ENCODE assay signal across 22 cellular contexts in the genomic region with DNA sequence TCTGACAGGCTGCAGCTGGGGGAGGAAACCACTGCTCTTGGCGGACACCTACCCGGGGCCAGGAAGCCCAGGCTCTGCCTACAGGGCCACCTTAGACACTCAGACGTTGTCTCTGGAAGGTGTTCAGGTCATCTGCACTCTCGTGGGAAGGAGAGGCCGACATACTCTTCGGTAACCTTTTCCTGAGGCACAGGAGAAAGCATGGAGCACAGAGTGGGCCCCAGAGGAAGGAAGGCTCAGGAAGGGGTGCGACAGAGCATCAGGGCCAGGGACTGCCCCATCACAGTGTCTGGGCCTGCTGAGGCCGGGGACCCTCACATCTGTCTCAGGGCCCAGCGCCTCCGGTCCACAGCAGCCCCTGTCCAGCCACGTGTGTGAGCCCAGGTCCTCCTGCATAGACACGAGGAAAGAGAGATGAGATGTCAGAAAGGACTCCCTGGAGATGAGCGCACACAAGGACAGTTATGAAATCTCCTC. TPM values are rescaled to one million over a fixed set of nuclear protein-coding genes. Genes with fewer than 3 reads are reported as not detected.
DNase-seq lines count a peak whose midpoint lies in the region; ATAC-seq, FAIRE-seq and TF ChIP-seq lines count a peak whose summit lies in the region.
"Had no signal": no experiment of that assay in that cellular context is flagged by ENCODE, and none has a peak within 500 bp of the region (broad histone marks: within the 10 kb centered on the region; RNA-seq: fewer than 3 reads in every experiment).

No MANE protein-coding gene starts in this region.

- 54 to 65% methylated on average over 13 of the region's 13 CpGs for WGBS in heart right ventricle, 2 donors
- WGBS in HepG2 (ENCODE audit: low lambda C conversion rate): 23% methylated on average over 10 of the region's 13 CpGs
- 84 to 86% methylated on average over 13 of the region's 13 CpGs for WGBS in sigmoid colon, 2 donors

- no TSS peak for BruUV-seq in HepG2 (replicated peaks; lab: Mats Ljungman, UMichigan)

- TF ChIP-seq CTCF in heart right ventricle (IDR thresholded peaks at IDR 0.05) (no peak), HepG2 (CRISPR knock-in tag; IDR thresholded peaks at IDR 0.05) (no peak), sigmoid colon (IDR thresholded peaks at IDR 0.05) (no peak)

- H3K4me3 ChIP-seq in heart right ventricle (peak overlapping the region in 1 of 10 donors; percentile 6), HepG2 (replicated peaks in 1 of 3; ENCODE audit: insufficient read depth in 1 of 3, low read depth in 2 of 3, low read length in 3 of 3) (no peak overlapping the region), sigmoid colon (no peak overlapping the region)
- H3K4me3 ChIP-seq: A549, neural progenitor cell had no signal

- TF ChIP-seq EP300 in HepG2 (IDR thresholded peaks at IDR 0.05; ENCODE audit: low read depth in 2 of 2, low read length in 2 of 2): no peak
- no peak for TF ChIP-seq EP300 in HepG2 (CRISPR knock-in tag; IDR thresholded peaks at IDR 0.05; ENCODE audit: borderline replicate concordance)
- TF ChIP-seq EP300 in sigmoid colon (IDR thresholded peaks at IDR 0.05): no peak

- peak in 4 of 8 donors; percentile 4 to 16 (median 6) for ATAC-seq in heart right ventricle
- ATAC-seq in Right ventricle myocardium inferior: no peak
- ATAC-seq in HepG2: no peak
- ATAC-seq: A549, esophagus mucosa had no signal

- POLR2A ChIA-PET in HepG2 (lab: Yijun Ruan, JAX): no interaction called here

- H3K79me2 ChIP-seq in HepG2 (ENCODE audit: insufficient read depth, low read length): no peaks in the 10 kb centered on the region

- no peaks in the 10 kb centered on the region for H4K20me1 ChIP-seq in HepG2 (ENCODE audit: insufficient read depth, low read length)

- DNase-seq in heart right ventricle (no peak), Right ventricle myocardium inferior (ENCODE audit: missing footprints) (no peak), HepG2 (ENCODE audit: low spot score) (no peak), sigmoid colon (no peak), inferior parietal cortex (ENCODE audit: extremely low spot score) (no peak), cerebellar cortex (ENCODE audit: low spot score) (no peak)
- no peak for DNase-seq in stimulated activated CD4-positive, alpha-beta T cell treated with anti-CD3 and anti-CD28 coated beads, Interleukin-2, amount 100 ng/mL, for 24 hours
- DNase-seq in stimulated activated naive CD4-positive, alpha-beta T cell (lab: John Stamatoyannopoulos, UW): no peak
- DNase-seq: activated CD4-positive, alpha-beta T cell treated with anti-CD3 and anti-CD28 coated beads, Interleukin-2, amount 50 U/mL, for 4 hours; activated T-cell treated with anti-CD3 and anti-CD28 coated beads, Interleukin-2, amount 50 U/mL, for 24 hours; H9; mesendoderm; NCI-H1930; NCI-H510A; SHP77 treated with DMSO at 0.1 percent for 48 hours; stimulated activated CD4-positive, alpha-beta T cell treated with anti-CD3 and anti-CD28 coated beads, Interleukin-2, amount 100 ng/mL, for 48 hours; substantia nigra had no signal

- TF ChIP-seq POLR2A in HepG2 (IDR thresholded peaks at IDR 0.05; ENCODE audit: insufficient read depth in 1 of 2, low read depth in 2 of 2, low read length in 2 of 2): no peak
- no peak for TF ChIP-seq POLR2A in sigmoid colon (IDR thresholded peaks at IDR 0.05)

- H3K27me3 ChIP-seq in heart right ventricle (no peaks in the 10 kb centered on the region), HepG2 (ENCODE audit: control insufficient read depth in 1 of 2, insufficient read depth in 2 of 2, low read length in 2 of 2) (peaks cover 4 to 56% of the 10 kb centered on the region in 2 experiments; a peak in 4 of 5 replicates), sigmoid colon (no peaks in the 10 kb centered on the region)
- H3K27me3 ChIP-seq: neural progenitor cell had no signal

- intact Hi-C loops in heart right ventricle (cut with DNase I) (no loop called here), Right ventricle myocardium inferior (cut with DNase I) (no loop called here), HepG2 (cut with micrococcal nuclease; ENCODE audit: unreplicated experiment) (no loop called here), sigmoid colon (cut with DNase I) (no loop called here)

- H3K4me1 ChIP-seq in heart right ventricle (peaks cover 17 to 81% (median 60%) of the 10 kb centered on the region in 9 donors), HepG2 (ENCODE audit: insufficient read depth, low read length) (no peaks in the 10 kb centered on the region), sigmoid colon (peaks cover 0 to 59% (median 40%) of the 10 kb centered on the region in 4 donors)
- H3K4me1 ChIP-seq: A549, neural progenitor cell had no signal

- CTCF ChIA-PET in HepG2 (lab: Yijun Ruan, JAX; ENCODE audit: low intra/inter-chr PET ratio, low total read pairs): no interaction called here

- TF ChIP-seq RAD21 in HepG2 (CRISPR knock-in tag; IDR thresholded peaks at IDR 0.05): no peak

- H3K9me3 ChIP-seq in heart right ventricle (no peaks in the 10 kb centered on the region), HepG2 (ENCODE audit: low read length) (no peaks in the 10 kb centered on the region), sigmoid colon (no peaks in the 10 kb centered on the region)
- H3K9me3 ChIP-seq: A549 had no signal

- no peak overlapping the region for H2AFZ ChIP-seq in HepG2 (ENCODE audit: low read length)
- H2AFZ ChIP-seq: neural progenitor cell had no signal

- no peak for FAIRE-seq in HepG2 (lab: Jason Lieb, UNC)
- FAIRE-seq: A549 had no signal

- H3K9ac ChIP-seq in HepG2 (ENCODE audit: insufficient read depth, low read depth, low read length): no peak overlapping the region
- H3K9ac ChIP-seq: neural progenitor cell had no signal

- H3K4me2 ChIP-seq in HepG2 (ENCODE audit: low read depth, low read length): no peak overlapping the region
- H3K4me2 ChIP-seq: A549, neural progenitor cell had no signal

- H3K36me3 ChIP-seq in heart right ventricle (no peaks in the 10 kb centered on the region), HepG2 (replicated peaks in 1 of 2; ENCODE audit: control insufficient read depth in 1 of 2, insufficient read depth in 2 of 2, low read length in 2 of 2) (no peaks in the 10 kb centered on the region), sigmoid colon (no peaks in the 10 kb centered on the region)
- H3K36me3 ChIP-seq: neural progenitor cell had no signal

- H3K27ac ChIP-seq in heart right ventricle (peak overlapping the region; percentile 1 to 84 (median 64)), HepG2 (ENCODE audit: extremely low read length, insufficient read depth, low read length) (no peak overlapping the region), sigmoid colon (peak overlapping the region; percentile 61 to 83 (median 75))
- H3K27ac ChIP-seq: A549, neural progenitor cell, VCaP had no signal

- in situ Hi-C loops in HepG2 (cut with HindIII; ENCODE audit: extremely low pct_ligation_motif_present, low pct_unique_long_range_greater_than_20kb): no loop called here

TF ChIP-seq in HepG2, 621 proteins besides CTCF, POLR2A, EP300 and RAD21:
- no peak for TF ChIP-seq ZNF761 (CRISPR knock-in tag; conservative IDR thresholded peaks at IDR 0.05)
- TF ChIP-seq, protein P1, sequence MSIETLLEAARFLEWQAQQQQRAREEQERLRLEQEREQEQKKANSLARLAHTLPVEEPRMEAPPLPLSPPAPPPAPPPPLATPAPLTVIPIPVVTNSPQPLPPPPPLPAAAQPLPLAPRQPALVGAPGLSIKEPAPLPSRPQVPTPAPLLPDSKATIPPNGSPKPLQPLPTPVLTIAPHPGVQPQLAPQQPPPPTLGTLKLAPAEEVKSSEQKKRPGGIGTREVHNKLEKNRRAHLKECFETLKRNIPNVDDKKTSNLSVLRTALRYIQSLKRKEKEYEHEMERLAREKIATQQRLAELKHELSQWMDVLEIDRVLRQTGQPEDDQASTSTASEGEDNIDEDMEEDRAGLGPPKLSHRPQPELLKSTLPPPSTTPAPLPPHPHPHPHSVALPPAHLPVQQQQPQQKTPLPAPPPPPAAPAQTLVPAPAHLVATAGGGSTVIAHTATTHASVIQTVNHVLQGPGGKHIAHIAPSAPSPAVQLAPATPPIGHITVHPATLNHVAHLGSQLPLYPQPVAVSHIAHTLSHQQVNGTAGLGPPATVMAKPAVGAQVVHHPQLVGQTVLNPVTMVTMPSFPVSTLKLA (IDR thresholded peaks at IDR 0.05): peak; percentile 79

RNA-seq across cellular contexts. Expression of a gene that starts 18.2 kb away (rescaled TPM):
- total RNA-seq in heart right ventricle (10 to 100 TPM; 11.6 to 28.2 (median 20.2) TPM), Right ventricle myocardium inferior (21.4 TPM), HepG2 (2016; rRNA removed; fragmentation: Illumina TruSeq; extraction: Trizol) (5.4 and 5.6 TPM in 2 replicates), sigmoid colon (10 to 100 TPM in 2 of 4 donors, 1 to 10 TPM in 2; 6.7 to 18.3 (median 11.6) TPM)
- polyA plus RNA-seq in heart right ventricle (1 to 10 TPM; 2.4 to 3.7 TPM), HepG2 (2011; rRNA removed) (4.3 and 4.8 TPM in 2 replicates), sigmoid colon (1 to 10 TPM in 2 of 3 donors, under 1 TPM in 1; 0.23 to 1.8 (median 1.8) TPM)
- total RNA-seq in HepG2 (2016; cell fraction: cytosol; rRNA removed; fragmentation: Illumina TruSeq; extraction: Trizol; ENCODE audit: low read depth): 0.40 and 0.44 TPM in 2 replicates
- 5.3 and 5.6 TPM in 2 replicates for total RNA-seq in HepG2 (2016; cell fraction: insoluble cytoplasmic fraction; rRNA removed; fragmentation: Illumina TruSeq; extraction: Trizol)
- 3.0 and 3.1 TPM in 2 replicates for total RNA-seq in HepG2 (2016; cell fraction: membrane; rRNA removed; fragmentation: Illumina TruSeq; extraction: Trizol)
- total RNA-seq in HepG2 (2016; cell fraction: nucleus; rRNA removed; fragmentation: Illumina TruSeq; extraction: Trizol): 4.7 and 5.3 TPM in 2 replicates
- polyA plus RNA-seq in HepG2 (2011; cell fraction: cytosol; rRNA removed): 2.8 and 2.9 TPM in 2 replicates
- polyA plus RNA-seq in HepG2 (2011; cell fraction: nucleus; rRNA removed): 10.1 and 11.7 TPM in 2 replicates
- 2.4 and 2.6 TPM in 2 replicates for polyA plus RNA-seq in HepG2 (2012)
- polyA plus RNA-seq in HepG2 (2016; cell fraction: cytosol; fragmentation: Illumina TruSeq; extraction: Trizol; ENCODE audit: low read depth): 0.19 and 0.22 TPM in 2 replicates
- polyA plus RNA-seq in HepG2 (2016; cell fraction: insoluble cytoplasmic fraction; fragmentation: Illumina TruSeq; extraction: Trizol; ENCODE audit: low read depth): 3.2 and 3.5 TPM in 2 replicates
- 0.88 and 0.95 TPM in 2 replicates for polyA plus RNA-seq in HepG2 (2016; cell fraction: membrane; fragmentation: Illumina TruSeq; extraction: Trizol; ENCODE audit: low read depth)
- 6.7 and 6.8 TPM in 2 replicates for polyA plus RNA-seq in HepG2 (2016; cell fraction: nucleus; fragmentation: Illumina TruSeq; extraction: Trizol; ENCODE audit: insufficient read depth, low read depth)
- 8.1 TPM in 1 of 2 replicates, not detected in the other for polyA minus RNA-seq in HepG2 (2011; rRNA and poly(A)+ RNA removed; ENCODE audit: low replicate concordance)
- polyA minus RNA-seq in HepG2 (2011; cell fraction: cytosol; rRNA and poly(A)+ RNA removed): 3.9 and 4.5 TPM in 2 replicates
- polyA minus RNA-seq in HepG2 (2011; cell fraction: nucleus; rRNA and poly(A)+ RNA removed): 4.9 and 5.2 TPM in 2 replicates
- polyA plus RNA-seq: CD14-positive monocyte had no signal
